ENCODE assay signal across 2 cellular contexts in genomic region chr2:112760149-112760548, GRCh38.
TF ChIP-seq lines count a peak whose summit lies in the region.

No MANE protein-coding gene starts in this region.

TF ChIP-seq in HepG2, 621 proteins besides CTCF, POLR2A, EP300 and RAD21:
- TF ChIP-seq ZFP82 (CRISPR knock-in tag; IDR thresholded peaks at IDR 0.05; ENCODE audit: borderline replicate concordance) (no peak), ZNF629 (CRISPR knock-in tag; conservative IDR thresholded peaks at IDR 0.05) (peak; percentile 86)
TF ChIP-seq in HepG2: peak in this region for 1.

TF ChIP-seq in K562, 482 proteins besides CTCF, POLR2A, EP300 and RAD21:
- TF ChIP-seq NFYB (IDR thresholded peaks at IDR 0.05; ENCODE audit: extremely low read depth, insufficient read length) (no peak), RHOXF2B (CRISPR knock-in tag; conservative IDR thresholded peaks at IDR 0.05) (no peak), ESRRA (IDR thresholded peaks at IDR 0.05; ENCODE audit: borderline replicate concordance, low read depth) (peak; percentile 95), BCOR (IDR thresholded peaks at IDR 0.05) (0 out of 2 replicates have a peak, but pooled peaks have one; percentile 37), RBM25 (IDR thresholded peaks at IDR 0.05; ENCODE audit: low read depth, low read length, severe bottlenecking) (peak; percentile 93), KDM1A (IDR thresholded peaks at IDR 0.05) (peak in 1 of 2 experiments; percentile 51; a peak in 1 of 4 replicates)
